In genomic region chr12:3896851-3897351, GRCh38 we compare ENCODE assay signal across 1 cellular context.
TF ChIP-seq lines count a peak whose summit lies in the region.

No MANE protein-coding gene starts in this region.

TF ChIP-seq in HEK293, 187 proteins besides CTCF, POLR2A, EP300 and RAD21 (continued from another document):
- TF ChIP-seq PBX3 (CRISPR knock-in tag; IDR thresholded peaks at IDR 0.05) (no peak), SP7 (tag by site-specific recombination; IDR thresholded peaks at IDR 0.05) (no peak), ZNF311 (tag by site-specific recombination; IDR thresholded peaks at IDR 0.05; ENCODE audit: borderline replicate concordance) (no peak), ZBTB6 (tag by site-specific recombination; IDR thresholded peaks at IDR 0.05) (no peak), SP2 (tag by site-specific recombination; IDR thresholded peaks at IDR 0.05) (no peak)
